Comparison of ENCODE assay signal across 8 cellular contexts in the genomic region with DNA sequence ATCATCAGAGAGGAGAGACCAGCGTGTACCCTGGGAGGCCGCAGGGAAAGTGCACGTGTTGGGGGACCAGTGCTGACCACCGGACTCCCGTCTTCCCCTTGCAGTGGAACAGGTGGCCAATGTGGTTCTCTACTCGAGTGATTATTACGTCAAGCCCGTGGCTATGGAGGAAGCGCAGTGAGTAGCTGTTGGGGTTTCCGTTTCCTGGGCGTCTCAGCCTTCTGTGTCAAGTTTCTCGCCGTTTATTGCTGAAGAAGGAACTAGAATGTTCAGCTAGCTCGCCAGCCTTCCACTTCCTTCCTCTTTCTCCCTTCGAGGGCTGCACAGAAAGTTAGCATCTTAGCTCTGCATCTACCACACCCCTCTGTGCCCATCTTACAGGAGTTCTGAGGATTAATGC. TPM values are rescaled to one million over a fixed set of nuclear protein-coding genes. Genes with fewer than 3 reads are reported as not detected.
DNase-seq lines count a peak whose midpoint lies in the region; ATAC-seq and TF ChIP-seq lines count a peak whose summit lies in the region.

No MANE protein-coding gene starts in this region.

- intact Hi-C loops in left colon (cut with DNase I, micrococcal nuclease): no loop called here

- TF ChIP-seq POLR2A in NB4 (IDR thresholded peaks at IDR 0.05; ENCODE audit: extremely low read depth, insufficient read length): peak; percentile 23

- TF ChIP-seq CTCF in NB4 (IDR thresholded peaks at IDR 0.05; ENCODE audit: low read depth, low read length): no peak

- no peak overlapping the region for H3K4me3 ChIP-seq in NB4 (ENCODE audit: low read depth, low read length)

- ATAC-seq in GM21576 (IDR thresholded peaks at IDR 0.05; ENCODE audit: unreplicated experiment): peak; percentile 89
- peak; percentile 9 for ATAC-seq in left colon

- DNase-seq in CMK (ENCODE audit: low read depth): peak; percentile 88
- DNase-seq in NB4 (ENCODE audit: low read depth): peak; percentile 98
- DNase-seq in activated T-cell treated with anti-CD3 and anti-CD28 coated beads for 4 hours: peak; percentile 63
- peak; percentile 50 to 77 for DNase-seq in left colon
- DNase-seq in stimulated activated CD8-positive, alpha-beta memory T cell treated with anti-CD3 and anti-CD28 coated beads, Interleukin-4, amount 100 ng/mL, for 48 hours: peak; percentile 71
- DNase-seq in AG08396 (ENCODE audit: low spot score): no peak
- no peak for DNase-seq in NCI-H1930 (lab: John Stamatoyannopoulos, UW)

RNA-seq across cellular contexts. Expression of gene DGKD, which starts 22.8 kb away (rescaled TPM):
- 10 to 100 TPM; 91.3 to 93.2 TPM for total RNA-seq in left colon

RNA-seq across cellular contexts. Expression of gene SAG, which starts 23.9 kb away (rescaled TPM):
- not detected for total RNA-seq in left colon

Comparison
In these comparisons a context has a peak if more than half of its experiments do, and no peak if none do; other contexts are left out.
1. DNase-seq: peak in CMK (single experiment), NB4 (single experiment), activated T-cell treated with anti-CD3 and anti-CD28 coated beads for 4 hours (single experiment), left colon (2 of 2) and stimulated activated CD8-positive, alpha-beta memory T cell treated with anti-CD3 and anti-CD28 coated beads, Interleukin-4, amount 100 ng/mL, for 48 hours (single experiment); none in AG08396 (single experiment) and NCI-H1930 (0 of 2).